In the genomic region with DNA sequence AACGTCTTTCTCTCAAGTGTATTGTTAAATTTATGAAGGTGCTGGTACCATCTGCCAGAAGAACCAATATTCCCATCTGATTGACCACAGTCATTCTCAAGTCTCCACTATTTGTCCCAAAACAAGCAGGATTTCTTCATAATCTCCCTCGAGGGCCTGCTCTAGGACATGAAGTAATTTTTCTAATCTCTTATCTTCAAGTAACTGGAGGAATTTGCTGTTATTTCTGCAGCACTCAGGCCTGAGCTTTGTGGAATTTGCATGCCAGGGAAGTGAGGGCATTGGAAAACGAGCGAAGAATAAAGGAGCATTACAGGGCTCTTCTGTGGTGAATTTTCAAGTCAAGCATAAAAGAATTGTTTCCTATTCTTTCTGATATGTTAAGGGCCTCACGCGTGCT, we compare ENCODE assay signal across 15 cellular contexts.
DNase-seq lines count a peak whose midpoint lies in the region; ATAC-seq, FAIRE-seq and TF ChIP-seq lines count a peak whose summit lies in the region.
"Had no signal": no experiment of that assay in that cellular context is flagged by ENCODE, and none has a peak within 500 bp of the region (broad histone marks: within the 10 kb centered on the region; RNA-seq: fewer than 3 reads in every experiment).

No MANE protein-coding gene starts in this region.

- 21 to 45% methylated on average over 6 of the region's 6 CpGs for WGBS in testis, 2 donors

- no peak for TF ChIP-seq POLR2A in testis (IDR thresholded peaks at IDR 0.05)

- H3K27me3 Mint-ChIP-seq in activated T-cell treated with anti-CD3 and anti-CD28 coated beads, Interleukin-2, amount 50 U/mL, for 72 hours (ENCODE audit: low read depth) = no peaks in the 10 kb centered on the region
- H3K27me3 Mint-ChIP-seq: activated naive CD4-positive, alpha-beta T cell treated with anti-CD3 and anti-CD28 coated beads, Interleukin-2, amount 50 U/mL, for 24 hours had no signal

- H3K4me1 ChIP-seq in testis = peaks cover 29% of the 10 kb centered on the region

- FAIRE-seq in HTR-8/SVneo (lab: Jason Lieb, UNC) = no peak
- FAIRE-seq: pancreas had no signal

- H3K36me3 Mint-ChIP-seq in activated T-cell treated with anti-CD3 and anti-CD28 coated beads, Interleukin-2, amount 50 U/mL, for 72 hours (ENCODE audit: insufficient read depth in 2 of 2) = no peaks in the 10 kb centered on the region

- H3K27ac Mint-ChIP-seq in activated T-cell treated with anti-CD3 and anti-CD28 coated beads, Interleukin-2, amount 50 U/mL, for 72 hours = no peak overlapping the region
- H3K27ac Mint-ChIP-seq: activated naive CD4-positive, alpha-beta T cell treated with anti-CD3 and anti-CD28 coated beads, Interleukin-2, amount 50 U/mL, for 24 hours had no signal

- DNase-seq in HTR-8/SVneo (ENCODE audit: insufficient read length, low spot score) (peak; percentile 46), choroid plexus epithelial cell (ENCODE audit: low read depth) (peak; percentile 82), islet precursor cell (peak; percentile 63), testis (peak; percentile 58), ACHN (no peak), NCI-H146 treated with DMSO at 0.1 percent for 48 hours (lab: John Stamatoyannopoulos, UW; ENCODE audit: unreplicated experiment) (no peak)
- DNase-seq in activated T-cell treated with anti-CD3 and anti-CD28 coated beads, Interleukin-2, amount 50 U/mL, for 72 hours = no peak
- DNase-seq: DMS79, GOT3, Kasumi-1, NCI-H2029 treated with DMSO at 0.1 percent for 48 hours, pancreas, SIG-M5 had no signal

- H3K4me1 Mint-ChIP-seq in activated T-cell treated with anti-CD3 and anti-CD28 coated beads, Interleukin-2, amount 50 U/mL, for 72 hours (ENCODE audit: low read depth) = no peaks in the 10 kb centered on the region
- H3K4me1 Mint-ChIP-seq: activated naive CD4-positive, alpha-beta T cell treated with anti-CD3 and anti-CD28 coated beads, Interleukin-2, amount 50 U/mL, for 24 hours had no signal

- TF ChIP-seq CTCF in choroid plexus epithelial cell (conservative IDR thresholded peaks at IDR 0.05; ENCODE audit: low read depth, low read length) (no peak), testis (IDR thresholded peaks at IDR 0.05) (no peak)

- H3K4me3 Mint-ChIP-seq in activated T-cell treated with anti-CD3 and anti-CD28 coated beads, Interleukin-2, amount 50 U/mL, for 72 hours = no peak overlapping the region
- H3K4me3 Mint-ChIP-seq: activated naive CD4-positive, alpha-beta T cell treated with anti-CD3 and anti-CD28 coated beads, Interleukin-2, amount 50 U/mL, for 24 hours had no signal

- H3K27me3 ChIP-seq in testis = no peaks in the 10 kb centered on the region
- H3K27me3 ChIP-seq: pancreas had no signal

- H3K27ac ChIP-seq in testis = peak overlapping the region in 1 of 2 donors; percentile 70
- H3K27ac ChIP-seq: pancreas had no signal

- no peaks in the 10 kb centered on the region for H3K9me3 Mint-ChIP-seq in activated T-cell treated with anti-CD3 and anti-CD28 coated beads, Interleukin-2, amount 50 U/mL, for 72 hours
- H3K9me3 Mint-ChIP-seq: activated naive CD4-positive, alpha-beta T cell treated with anti-CD3 and anti-CD28 coated beads, Interleukin-2, amount 50 U/mL, for 24 hours had no signal

- intact Hi-C loops in testis (cut with DNase I; ENCODE audit: low total_unique reads) = no loop called here

- ATAC-seq in GM18868 (IDR thresholded peaks at IDR 0.05; ENCODE audit: unreplicated experiment) = no peak
- ATAC-seq in activated T-cell treated with anti-CD3 and anti-CD28 coated beads, Interleukin-2, amount 50 U/mL, for 72 hours (replicated peaks in 1 of 2) = no peak

- H3K9me3 ChIP-seq in testis = no peaks in the 10 kb centered on the region
- H3K9me3 ChIP-seq: pancreas had no signal

- in situ Hi-C loops in ACHN (cut with HindIII; ENCODE audit: low pct_ligation_motif_present, low pct_unique_long_range_greater_than_20kb, low sequenced_read_pairs) = no loop called here

- H3K4me3 ChIP-seq in choroid plexus epithelial cell (ENCODE audit: low read depth, low read length) = no peak overlapping the region
- no peak overlapping the region for H3K4me3 ChIP-seq in testis
- H3K4me3 ChIP-seq: pancreas had no signal

- no peaks in the 10 kb centered on the region for H3K36me3 ChIP-seq in testis (ENCODE audit: low read depth, missing control alignments)
- H3K36me3 ChIP-seq: pancreas had no signal

Comparison
In these comparisons a context has a peak if more than half of its experiments do, and no peak if none do; other contexts are left out.
1. DNase-seq: peak in HTR-8/SVneo (single experiment), choroid plexus epithelial cell (single experiment), islet precursor cell (single experiment) and testis (single experiment); none in ACHN (single experiment), NCI-H146 treated with DMSO at 0.1 percent for 48 hours (single experiment) and activated T-cell treated with anti-CD3 and anti-CD28 coated beads, Interleukin-2, amount 50 U/mL, for 72 hours (0 of 2).